Comparison of ENCODE assay signal across 10 cellular contexts in genomic region chr19:41861846-41862245, GRCh38. TPM values are rescaled to one million over a fixed set of nuclear protein-coding genes. Genes with fewer than 3 reads are reported as not detected.
DNase-seq lines count a peak whose midpoint lies in the region; ATAC-seq, FAIRE-seq and TF ChIP-seq lines count a peak whose summit lies in the region.
"Had no signal": no experiment of that assay in that cellular context is flagged by ENCODE, and none has a peak within 500 bp of the region (broad histone marks: within the 10 kb centered on the region; RNA-seq: fewer than 3 reads in every experiment).

No MANE protein-coding gene starts in this region.

- H3K36me3 ChIP-seq in GM23338 (ENCODE audit: insufficient read depth) (peaks cover 56% of the 10 kb centered on the region), RWPE2 (ENCODE audit: low read depth) (peaks cover 65% of the 10 kb centered on the region), endothelial cell of umbilical vein (ENCODE audit: control insufficient read depth in 2 of 2, extremely low read depth in 1 of 2, insufficient read depth in 2 of 2, low read length in 2 of 2) (peaks cover 27 to 43% of the 10 kb centered on the region in 2 experiments), psoas muscle (ENCODE audit: insufficient read depth in 1 of 2, low read depth in 1 of 2) (peaks cover 9 to 61% of the 10 kb centered on the region in 2 donors)

- H3K4me2 ChIP-seq in GM23338 (peak overlapping the region; percentile 99), endothelial cell of umbilical vein (ENCODE audit: insufficient read depth, low read length) (peak overlapping the region; percentile 88)

- WGBS in psoas muscle, 3 donors: 67 to 87% (median 81%) methylated on average over 9 of the region's 9 CpGs

- H3K36me3 Mint-ChIP-seq in GM23338 (ENCODE audit: low read depth): peaks cover 65% of the 10 kb centered on the region

- peak overlapping the region; percentile 98 for H3K9ac ChIP-seq in endothelial cell of umbilical vein (replicated peaks; ENCODE audit: extremely low read depth, insufficient read depth, low read length)

- peaks cover 53% of the 10 kb centered on the region for H4K20me1 ChIP-seq in GM23338 (replicated peaks; ENCODE audit: insufficient read depth)
- H4K20me1 ChIP-seq in endothelial cell of umbilical vein (replicated peaks; ENCODE audit: control insufficient read depth, extremely low read depth, insufficient read depth, low read length): no peaks in the 10 kb centered on the region

- CTCF ChIA-PET in endothelial cell of umbilical vein (lab: Charles Lee): interaction anchor here (4.0 kb wide), 1 partner anchor 11 kb away, joined by 18 read pairs; no protein-coding TSS in a partner anchor

- H3K27me3 ChIP-seq in GM23338 (ENCODE audit: insufficient read depth) (no peaks in the 10 kb centered on the region), RWPE2 (ENCODE audit: insufficient read depth, poor library complexity, severe bottlenecking) (no peaks in the 10 kb centered on the region), endothelial cell of umbilical vein (ENCODE audit: control insufficient read depth in 2 of 2, insufficient read depth in 2 of 2, low read length in 2 of 2) (no peaks in the 10 kb centered on the region), psoas muscle (ENCODE audit: insufficient read depth in 3 of 3, low read length in 2 of 3) (no peaks in the 10 kb centered on the region)

- H3K27ac ChIP-seq in GM23338 (ENCODE audit: low read depth): peak overlapping the region; percentile 98
- H3K27ac ChIP-seq in RWPE2 (ENCODE audit: poor library complexity, severe bottlenecking): peak overlapping the region; percentile 87
- no peak overlapping the region for H3K27ac ChIP-seq in endothelial cell of umbilical vein (ENCODE audit: insufficient read depth, low read depth, low read length)
- peak overlapping the region; percentile 93 for H3K27ac ChIP-seq in psoas muscle

- H3K9me3 ChIP-seq in RWPE2 (ENCODE audit: severe bottlenecking) (no peaks in the 10 kb centered on the region), endothelial cell of umbilical vein (replicated peaks; ENCODE audit: control insufficient read depth, insufficient read depth, low read length) (no peaks in the 10 kb centered on the region), psoas muscle (no peaks in the 10 kb centered on the region)

- H3F3A ChIP-seq in GM23338 (replicated peaks; ENCODE audit: low read depth): peaks cover 58% of the 10 kb centered on the region

- H3K4me3 ChIP-seq in GM23338: peak overlapping the region; percentile 69
- no peak overlapping the region for H3K4me3 ChIP-seq in RWPE2 (ENCODE audit: severe bottlenecking)
- H3K4me3 ChIP-seq in endothelial cell of umbilical vein (replicated peaks in 1 of 3; ENCODE audit: insufficient read depth in 1 of 3, low read depth in 1 of 3, low read length in 3 of 3): peak overlapping the region in 1 of 3 experiments; percentile 85
- H3K4me3 ChIP-seq in psoas muscle: peak overlapping the region; percentile 94

- peaks cover 3% of the 10 kb centered on the region; the same call in 1 of the 3 replicates for H3K9me3 Mint-ChIP-seq in GM23338

- no peaks in the 10 kb centered on the region for H3K9me1 ChIP-seq in endothelial cell of umbilical vein (replicated peaks; ENCODE audit: control insufficient read depth, extremely low read depth, insufficient read depth, low read length)

- H2AFZ ChIP-seq in GM23338: no peak overlapping the region
- no peak overlapping the region for H2AFZ ChIP-seq in endothelial cell of umbilical vein (ENCODE audit: low read depth, low read length)

- TF ChIP-seq POLR2A in endothelial cell of umbilical vein (IDR thresholded peaks at IDR 0.05; ENCODE audit: low read depth, low read length): no peak

- POLR2A ChIA-PET in endothelial cell of umbilical vein (lab: Charles Lee): interaction anchor here (1.4 kb wide), 1 partner anchor 11 kb away, joined by 4 read pairs; no protein-coding TSS in a partner anchor

- H3K79me2 ChIP-seq in GM23338 (replicated peaks; ENCODE audit: insufficient read depth): peaks cover 66% of the 10 kb centered on the region
- H3K79me2 ChIP-seq in endothelial cell of umbilical vein (ENCODE audit: control insufficient read depth, insufficient read depth, low read length): peaks cover 62% of the 10 kb centered on the region

- H3K27me3 Mint-ChIP-seq in GM23338 (ENCODE audit: insufficient read depth, low read depth, poor library complexity): peaks cover 28% of the 10 kb centered on the region

- H3K27ac Mint-ChIP-seq in GM23338: peak overlapping the region; percentile 83; the same call in 1 of the 2 replicates

- peaks cover 42% of the 10 kb centered on the region for H3K4me1 Mint-ChIP-seq in GM23338

- dilution Hi-C loops in endothelial cell of umbilical vein (cut with MboI; ENCODE audit: extremely low pct_ligation_motif_present, low sequenced_read_pairs): no loop called here

- H3K4me1 ChIP-seq in GM23338 (ENCODE audit: insufficient read depth) (peaks cover 41% of the 10 kb centered on the region), RWPE2 (ENCODE audit: insufficient read depth, poor library complexity, severe bottlenecking) (peaks cover 13% of the 10 kb centered on the region), endothelial cell of umbilical vein (ENCODE audit: control insufficient read depth, extremely low read depth, insufficient read depth, low read length) (peaks cover 41% of the 10 kb centered on the region), psoas muscle (peaks cover 22% of the 10 kb centered on the region)

- DNase-seq in GM23338 (ENCODE audit: low spot score) (no peak), RWPE2 (ENCODE audit: low spot score) (no peak), endothelial cell of umbilical vein (ENCODE audit: low read depth, low spot score) (no peak), psoas muscle (peak in 1 of 2 donors; percentile 4), 8988T (no peak), NCI-H2227 treated with DMSO at 0.1 percent for 48 hours (lab: John Stamatoyannopoulos, UW) (no peak), MV-4-11 (lab: John Stamatoyannopoulos, UW) (no peak), ecto neural progenitor cell (ENCODE audit: low spot score) (no peak)
- DNase-seq: hippocampal formation had no signal

- H3K4me3 Mint-ChIP-seq in GM23338: peak overlapping the region; percentile 85

- ATAC-seq in GM23338 (no peak), RWPE2 (ENCODE audit: low read depth) (no peak), psoas muscle (no peak)

- no peaks in the 10 kb centered on the region for H3K9me2 ChIP-seq in GM23338 (ENCODE audit: insufficient read depth)

- BruUV-seq in endothelial cell of umbilical vein (replicated peaks; lab: Mats Ljungman, UMichigan): no TSS peak

- no peak for FAIRE-seq in endothelial cell of umbilical vein (lab: Jason Lieb, UNC)

- TF ChIP-seq CTCF in GM23338 (conservative IDR thresholded peaks at IDR 0.05; ENCODE audit: low read depth in 2 of 2) (no peak), RWPE2 (IDR thresholded peaks at IDR 0.05; ENCODE audit: poor library complexity, severe bottlenecking) (no peak), endothelial cell of umbilical vein (IDR thresholded peaks at IDR 0.05; ENCODE audit: extremely low read depth in 1 of 2, insufficient read depth in 1 of 2, low read depth in 1 of 2, low read length in 2 of 2) (no peak), psoas muscle (IDR thresholded peaks at IDR 0.05) (no peak)

- intact Hi-C loops in endothelial cell of umbilical vein (cut with micrococcal nuclease): no loop called here
- intact Hi-C loops in psoas muscle (cut with DNase I): loop anchor here (5.0 kb wide), 1 partner anchor 95 kb away; the partner anchor contains the start of gene RABAC1 (in 2 of the 2)

RNA-seq across cellular contexts. Expression of gene RPS19, which starts 1.8 kb away (rescaled TPM):
- 631 and 1,798 TPM in 2 replicates for total RNA-seq in GM23338 (2014; rRNA removed; shearing (Covaris generic))
- polyA plus RNA-seq in GM23338 (2016; fragmentation: Nextera tagmentation; extraction: Ambion mirVana) (4,053 and 4,073 TPM in 2 replicates), endothelial cell of umbilical vein (4,353 and 5,883 TPM in 2 replicates), psoas muscle (1,000 to 10,000 TPM; 1,218 to 2,236 (median 1,284) TPM)
- total RNA-seq in endothelial cell of umbilical vein (2,195 and 2,234 TPM in 2 replicates), psoas muscle (100 to 1,000 TPM; 593 to 962 (median 730) TPM)
- polyA plus RNA-seq in endothelial cell of umbilical vein (2011; cell fraction: cytosol; rRNA removed): 5,243 and 5,733 TPM in 2 replicates
- 1,376 and 1,515 TPM in 2 replicates for polyA plus RNA-seq in endothelial cell of umbilical vein (2011; cell fraction: nucleus; rRNA removed)
- polyA plus RNA-seq in endothelial cell of umbilical vein (2012): 2,331 and 5,825 TPM in 2 replicates
- polyA minus RNA-seq in endothelial cell of umbilical vein: 550 and 596 TPM in 2 replicates
- polyA minus RNA-seq in endothelial cell of umbilical vein (2011; cell fraction: cytosol; rRNA and poly(A)+ RNA removed): 1,088 TPM
- polyA minus RNA-seq in endothelial cell of umbilical vein (2011; cell fraction: nucleus; rRNA and poly(A)+ RNA removed): 151 and 202 TPM in 2 replicates

RNA-seq across cellular contexts. Expression of gene CD79A, which starts 15.2 kb away (rescaled TPM):
- total RNA-seq in GM23338 (2014; rRNA removed; shearing (Covaris generic)): not detected in 2 replicates
- 0.27 and 0.47 TPM in 2 replicates for polyA plus RNA-seq in GM23338 (2016; fragmentation: Nextera tagmentation; extraction: Ambion mirVana)
- total RNA-seq in endothelial cell of umbilical vein: 0.35 TPM in 1 of 2 replicates, not detected in the other
- 0.32 TPM in 2 replicates for polyA plus RNA-seq in endothelial cell of umbilical vein
- polyA plus RNA-seq in endothelial cell of umbilical vein (2011; cell fraction: cytosol; rRNA removed): 0.14 and 0.18 TPM in 2 replicates
- 0.28 TPM in 1 of 2 replicates, not detected in the other for polyA plus RNA-seq in endothelial cell of umbilical vein (2011; cell fraction: nucleus; rRNA removed)
- 0.42 TPM in 1 of 2 replicates, not detected in the other for polyA plus RNA-seq in endothelial cell of umbilical vein (2012)
- 0.19 and 0.63 TPM in 2 replicates for polyA minus RNA-seq in endothelial cell of umbilical vein
- not detected for polyA minus RNA-seq in endothelial cell of umbilical vein (2011; cell fraction: cytosol; rRNA and poly(A)+ RNA removed)
- polyA minus RNA-seq in endothelial cell of umbilical vein (2011; cell fraction: nucleus; rRNA and poly(A)+ RNA removed): not detected in 2 replicates
- 1 to 10 TPM in 2 of 4 donors, under 1 TPM in 2; 0.30 to 1.4 (median 0.91) TPM for total RNA-seq in psoas muscle
- polyA plus RNA-seq in psoas muscle: 1 to 10 TPM in 1 of 3 donors, under 1 TPM in 2; 0.30 to 1.3 (median 0.87) TPM
- total RNA-seq: NCI-H460 had no signal

RNA-seq across cellular contexts. Expression of gene DMRTC2, which starts 17.0 kb away (rescaled TPM):
- 0.21 TPM in 1 of 2 replicates, not detected in the other for total RNA-seq in GM23338 (2014; rRNA removed; shearing (Covaris generic))
- polyA plus RNA-seq in GM23338 (2016; fragmentation: Nextera tagmentation; extraction: Ambion mirVana) (not detected in 2 replicates), endothelial cell of umbilical vein (not detected in 2 replicates), psoas muscle (not detected)
- total RNA-seq in endothelial cell of umbilical vein (not detected in 2 replicates), psoas muscle (not detected)
- not detected in 2 replicates for polyA plus RNA-seq in endothelial cell of umbilical vein (2011; cell fraction: cytosol; rRNA removed)
- not detected in 2 replicates for polyA plus RNA-seq in endothelial cell of umbilical vein (2011; cell fraction: nucleus; rRNA removed)
- polyA plus RNA-seq in endothelial cell of umbilical vein (2012): not detected in 2 replicates
- polyA minus RNA-seq in endothelial cell of umbilical vein: not detected in 2 replicates
- not detected for polyA minus RNA-seq in endothelial cell of umbilical vein (2011; cell fraction: cytosol; rRNA and poly(A)+ RNA removed)
- polyA minus RNA-seq in endothelial cell of umbilical vein (2011; cell fraction: nucleus; rRNA and poly(A)+ RNA removed): not detected in 2 replicates
- total RNA-seq: NCI-H460 had no signal

RNA-seq across cellular contexts. Expression of gene LYPD4, which starts 17.4 kb away (rescaled TPM):
- not detected in 2 replicates for total RNA-seq in GM23338 (2014; rRNA removed; shearing (Covaris generic))
- not detected in 2 replicates for polyA plus RNA-seq in GM23338 (2016; fragmentation: Nextera tagmentation; extraction: Ambion mirVana)
- total RNA-seq in endothelial cell of umbilical vein: not detected in 2 replicates
- polyA plus RNA-seq in endothelial cell of umbilical vein: not detected in 2 replicates
- not detected in 2 replicates for polyA plus RNA-seq in endothelial cell of umbilical vein (2011; cell fraction: cytosol; rRNA removed)
- not detected in 2 replicates for polyA plus RNA-seq in endothelial cell of umbilical vein (2011; cell fraction: nucleus; rRNA removed)
- polyA plus RNA-seq in endothelial cell of umbilical vein (2012): not detected in 2 replicates
- not detected in 2 replicates for polyA minus RNA-seq in endothelial cell of umbilical vein
- not detected for polyA minus RNA-seq in endothelial cell of umbilical vein (2011; cell fraction: cytosol; rRNA and poly(A)+ RNA removed)
- not detected in 2 replicates for polyA minus RNA-seq in endothelial cell of umbilical vein (2011; cell fraction: nucleus; rRNA and poly(A)+ RNA removed)
- not detected for total RNA-seq in psoas muscle
- polyA plus RNA-seq in psoas muscle: not detected
- total RNA-seq: NCI-H460 had no signal

RNA-seq across cellular contexts. Expression of gene ARHGEF1, which starts 21.1 kb away (rescaled TPM):
- total RNA-seq in GM23338 (2014; rRNA removed; shearing (Covaris generic)): 36.8 and 44.7 TPM in 2 replicates
- polyA plus RNA-seq in GM23338 (2016; fragmentation: Nextera tagmentation; extraction: Ambion mirVana): 41.3 and 50.8 TPM in 2 replicates
- 119 and 123 TPM in 2 replicates for total RNA-seq in endothelial cell of umbilical vein
- polyA plus RNA-seq in endothelial cell of umbilical vein: 60.6 and 65.4 TPM in 2 replicates
- 48.1 and 53.1 TPM in 2 replicates for polyA plus RNA-seq in endothelial cell of umbilical vein (2011; cell fraction: cytosol; rRNA removed)
- polyA plus RNA-seq in endothelial cell of umbilical vein (2011; cell fraction: nucleus; rRNA removed): 199 and 230 TPM in 2 replicates
- 52.7 and 60.1 TPM in 2 replicates for polyA plus RNA-seq in endothelial cell of umbilical vein (2012)
- 35.6 and 35.7 TPM in 2 replicates for polyA minus RNA-seq in endothelial cell of umbilical vein
- 32.3 TPM for polyA minus RNA-seq in endothelial cell of umbilical vein (2011; cell fraction: cytosol; rRNA and poly(A)+ RNA removed)
- 56.9 and 71.1 TPM in 2 replicates for polyA minus RNA-seq in endothelial cell of umbilical vein (2011; cell fraction: nucleus; rRNA and poly(A)+ RNA removed)
- total RNA-seq in psoas muscle: 10 to 100 TPM; 15.8 to 22.2 (median 21.3) TPM
- polyA plus RNA-seq in psoas muscle: 10 to 100 TPM; 20.4 to 28.0 (median 20.7) TPM
